In genomic region chrX:49988128-49988527, GRCh38 we compare ENCODE assay signal across 19 cellular contexts.
"Had no signal": no experiment of that assay in that cellular context is flagged by ENCODE, and none has a peak within 500 bp of the region (broad histone marks: within the 10 kb centered on the region; RNA-seq: fewer than 3 reads in every experiment).

No MANE protein-coding gene starts in this region.

- FAIRE-seq: TTC549, urothelium cell line had no signal

- H3K4me3 ChIP-seq: coronary artery, esophagus muscularis mucosa, lower lobe of right lung, pancreas, thyroid gland had no signal

- H3K4me3 Mint-ChIP-seq: activated naive CD8-positive, alpha-beta T cell; central memory CD8-positive, alpha-beta T cell; stimulated activated effector memory CD8-positive, alpha-beta T cell treated with anti-CD3 and anti-CD28 coated beads, Interleukin-12 subunit alpha, Interleukin-12 subunit beta, amount 100 ng/mL, for 72 hours; T-helper 17 cell had no signal

- H3K9me3 ChIP-seq: esophagus muscularis mucosa, lower lobe of right lung, pancreas, thyroid gland had no signal

- H3K27me3 Mint-ChIP-seq: activated naive CD8-positive, alpha-beta T cell; central memory CD8-positive, alpha-beta T cell had no signal

- H3K4me1 ChIP-seq: esophagus muscularis mucosa, lower lobe of right lung, pancreas, thyroid gland had no signal

- H3K36me3 ChIP-seq: esophagus muscularis mucosa, lower lobe of right lung, pancreas, thyroid gland had no signal

- H3K27ac ChIP-seq: coronary artery, esophagus muscularis mucosa, lower lobe of right lung, pancreas, thyroid gland had no signal

- H3K36me3 Mint-ChIP-seq: activated naive CD8-positive, alpha-beta T cell; stimulated activated effector memory CD8-positive, alpha-beta T cell treated with anti-CD3 and anti-CD28 coated beads, Interleukin-12 subunit alpha, Interleukin-12 subunit beta, amount 100 ng/mL, for 72 hours had no signal

- ATAC-seq: lower lobe of right lung; pancreas; stimulated activated effector memory CD8-positive, alpha-beta T cell treated with anti-CD3 and anti-CD28 coated beads, Interleukin-12 subunit alpha, Interleukin-12 subunit beta, amount 100 ng/mL, for 72 hours; T-helper 17 cell had no signal

- H3K4me1 Mint-ChIP-seq: central memory CD8-positive, alpha-beta T cell; stimulated activated effector memory CD8-positive, alpha-beta T cell treated with anti-CD3 and anti-CD28 coated beads, Interleukin-12 subunit alpha, Interleukin-12 subunit beta, amount 100 ng/mL, for 72 hours; T-helper 17 cell had no signal

- H3K27me3 ChIP-seq: esophagus muscularis mucosa had no signal

- H3K9me3 Mint-ChIP-seq: central memory CD8-positive, alpha-beta T cell; stimulated activated effector memory CD8-positive, alpha-beta T cell treated with anti-CD3 and anti-CD28 coated beads, Interleukin-12 subunit alpha, Interleukin-12 subunit beta, amount 100 ng/mL, for 72 hours had no signal

- H3K27ac Mint-ChIP-seq: activated naive CD8-positive, alpha-beta T cell; stimulated activated effector memory CD8-positive, alpha-beta T cell treated with anti-CD3 and anti-CD28 coated beads, Interleukin-12 subunit alpha, Interleukin-12 subunit beta, amount 100 ng/mL, for 72 hours; T-helper 17 cell had no signal

- DNase-seq: activated CD4-positive, alpha-beta T cell treated with anti-CD3 and anti-CD28 coated beads, Interleukin-2, amount 50 U/mL, for 1 hour; activated CD8-positive, alpha-beta memory T cell treated with anti-CD3 and anti-CD28 coated beads for 24 hours; activated gamma-delta T cell treated with Interleukin-2 at 50 U/mL for 16 hours; amniotic stem cell; effector CD4-positive, alpha-beta T cell; kidney glomerular epithelial cell; lower lobe of right lung; pancreas; stimulated activated CD4-positive, alpha-beta T cell treated with anti-CD3 and anti-CD28 coated beads, Interleukin-12 subunit alpha, Interleukin-12 subunit beta, amount 100 ng/mL, for 4 hours; stimulated activated CD4-positive, alpha-beta T cell treated with anti-CD3 and anti-CD28 coated beads, Interleukin-2, amount 100 ng/mL, for 24 hours; T-helper 17 cell; thyroid gland had no signal
